ENCODE assay signal across 9 cellular contexts in genomic region chr22:31945971-31946680, GRCh38. TPM values are rescaled to one million over a fixed set of nuclear protein-coding genes. Genes with fewer than 3 reads are reported as not detected.
DNase-seq lines count a peak whose midpoint lies in the region; ATAC-seq and TF ChIP-seq lines count a peak whose summit lies in the region.
"Had no signal": no experiment of that assay in that cellular context is flagged by ENCODE, and none has a peak within 500 bp of the region (broad histone marks: within the 10 kb centered on the region; RNA-seq: fewer than 3 reads in every experiment).

No MANE protein-coding gene starts in this region.

- no peak for DNase-seq in GM12865 (ENCODE audit: low read depth)
- DNase-seq in RKO (ENCODE audit: low spot score), result peak; percentile 38
- no peak for DNase-seq in fibroblast of pulmonary artery (ENCODE audit: low read depth)
- DNase-seq in gastrocnemius medialis, result no peak
- DNase-seq in SW480 (ENCODE audit: low spot score), result no peak
- no peak for DNase-seq in germinal center (ENCODE audit: low spot score)
- DNase-seq: activated naive CD8-positive, alpha-beta T cell treated with anti-CD3 and anti-CD28 coated beads, Interleukin-2, amount 10 ng/mL, durations not matched to agents 7 days and 5 days had no signal

- in situ Hi-C loops in gastrocnemius medialis (cut with MboI; ENCODE audit: low sequenced_read_pairs in 4 of 4), result loop anchor here in 1 of 4 donors (25.0 kb wide), 1 partner anchor 284 kb away; the partner anchor contains the start of gene PISD

- no peak for TF ChIP-seq POLR2A in gastrocnemius medialis (IDR thresholded peaks at IDR 0.05)

- H3K27me3 ChIP-seq in gastrocnemius medialis, result no peaks in the 10 kb centered on the region

- H3K4me1 ChIP-seq in gastrocnemius medialis, result peaks cover 9 to 28% of the 10 kb centered on the region in 2 donors

- ATAC-seq in gastrocnemius medialis (no peak), HG03135 (IDR thresholded peaks at IDR 0.05; ENCODE audit: unreplicated experiment) (no peak), HG02571 (IDR thresholded peaks at IDR 0.05; ENCODE audit: unreplicated experiment) (no peak)

- intact Hi-C loops in gastrocnemius medialis (cut with DNase I; ENCODE audit: low total_unique reads), result loop anchor here (2.0 to 10.0 kb wide), 2 partner anchors 25 to 281 kb away; partner anchors contain the start of gene PISD

- no peak for TF ChIP-seq CTCF in GM12865 (IDR thresholded peaks at IDR 0.05; ENCODE audit: insufficient read depth, low read depth, low read length, missing control alignments)
- TF ChIP-seq CTCF in fibroblast of pulmonary artery (IDR thresholded peaks at IDR 0.05; ENCODE audit: low read length, missing control alignments), result no peak
- TF ChIP-seq CTCF in gastrocnemius medialis (IDR thresholded peaks at IDR 0.05 in 4 of 5, conservative IDR thresholded peaks at IDR 0.05 in 1 of 5), result no peak

- peak overlapping the region; percentile 70 for H3K4me3 ChIP-seq in GM12865 (ENCODE audit: low read depth, low read length)
- peak overlapping the region; percentile 92 for H3K4me3 ChIP-seq in fibroblast of pulmonary artery (replicated peaks; ENCODE audit: low read depth, low read length)
- peak overlapping the region; percentile 63 to 94 (median 80) for H3K4me3 ChIP-seq in gastrocnemius medialis

- peaks cover 0 to 6% of the 10 kb centered on the region in 2 donors for H3K36me3 ChIP-seq in gastrocnemius medialis

- peak overlapping the region; percentile 86 to 97 (median 94) for H3K27ac ChIP-seq in gastrocnemius medialis

- no peaks in the 10 kb centered on the region for H3K9me3 ChIP-seq in gastrocnemius medialis

RNA-seq across cellular contexts. Expression of gene YWHAH, which starts 1.8 kb away (rescaled TPM):
- total RNA-seq in gastrocnemius medialis, result 10 to 100 TPM; 26.6 to 65.8 (median 45.7) TPM
